3 cellular contexts compared by ENCODE assay signal in genomic region chr12:117003883-117004404, GRCh38.
TF ChIP-seq lines count a peak whose summit lies in the region.

No MANE protein-coding gene starts in this region.

TF ChIP-seq in GM23338, 12 proteins besides CTCF, POLR2A, EP300 and RAD21 (continued from another document and continues in another):
- TF ChIP-seq REST (IDR thresholded peaks at IDR 0.05; ENCODE audit: unreplicated experiment) = no peak
- TF ChIP-seq EZH2 (IDR thresholded peaks at IDR 0.05; ENCODE audit: low read depth, unreplicated experiment) = no peak
- TF ChIP-seq EZH2phosphoT487 (IDR thresholded peaks at IDR 0.05; ENCODE audit: unreplicated experiment) = no peak
- no peak for TF ChIP-seq ZNF331 (CRISPR knock-in tag; IDR thresholded peaks at IDR 0.05; ENCODE audit: low read depth)

TF ChIP-seq in WTC11, 78 proteins besides CTCF, POLR2A, EP300 and RAD21:
- peak; percentile 44; the same call in 1 of the 2 replicates for TF ChIP-seq PRDM15 (CRISPR knock-in tag; IDR thresholded peaks at IDR 0.05)
- TF ChIP-seq NFATC4 (CRISPR knock-in tag; IDR thresholded peaks at IDR 0.05) = no peak
TF ChIP-seq in WTC11: peak in this region for 1.

TF ChIP-seq in neural cell, 6 proteins besides CTCF, POLR2A, EP300 and RAD21 (continued from another document):
- TF ChIP-seq REST (IDR thresholded peaks at IDR 0.05; ENCODE audit: borderline replicate concordance) = no peak
- no peak for TF ChIP-seq TAF1 (IDR thresholded peaks at IDR 0.05; ENCODE audit: low read depth)
- TF ChIP-seq MXI1 (conservative IDR thresholded peaks at IDR 0.05; ENCODE audit: poor library complexity, severe bottlenecking) = no peak
